ENCODE assay signal across 9 cellular contexts in the genomic region with DNA sequence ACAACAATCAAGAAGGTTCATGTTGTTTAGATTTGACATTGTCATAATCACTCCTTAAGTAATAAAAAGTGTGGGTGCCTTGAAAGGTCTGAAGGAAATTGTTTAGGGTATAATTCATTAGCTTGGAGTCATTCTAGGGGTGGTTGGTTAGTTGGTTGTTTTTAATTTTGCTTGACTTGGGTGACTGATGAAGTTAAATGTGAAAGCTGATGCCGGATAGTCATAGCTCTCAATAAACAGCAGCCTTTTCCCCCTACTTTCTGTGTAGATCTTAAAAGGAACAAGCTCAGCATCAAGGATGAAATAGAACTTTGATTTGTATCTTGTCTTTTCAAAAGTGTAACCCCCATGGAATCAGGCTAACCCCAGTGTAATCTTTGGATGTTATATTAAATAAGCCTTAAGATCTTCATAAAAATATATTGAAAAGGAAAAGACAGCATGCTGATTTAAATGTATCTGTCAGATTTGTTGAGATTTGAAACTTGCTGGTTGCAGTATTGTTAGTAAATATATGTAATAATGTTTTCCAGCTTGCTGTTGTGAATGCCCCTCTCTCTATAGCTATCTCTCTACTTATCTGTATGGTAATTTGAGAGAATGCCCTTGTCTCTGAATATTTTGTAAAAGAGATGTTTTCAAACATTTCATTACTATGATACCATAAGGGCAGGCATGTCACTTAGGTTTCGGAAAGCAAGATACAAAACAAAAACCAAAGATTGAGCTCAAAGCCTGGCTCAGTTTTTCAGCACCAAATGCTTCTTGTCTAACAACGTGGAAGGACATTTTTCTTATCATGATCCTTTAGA.
DNase-seq lines count a peak whose midpoint lies in the region; ATAC-seq, FAIRE-seq and TF ChIP-seq lines count a peak whose summit lies in the region.
"Had no signal": no experiment of that assay in that cellular context is flagged by ENCODE, and none has a peak within 500 bp of the region (broad histone marks: within the 10 kb centered on the region; RNA-seq: fewer than 3 reads in every experiment).

No MANE protein-coding gene starts in this region.

- peak overlapping the region; percentile 95 for H3K27ac ChIP-seq in hepatocyte

- no peaks in the 10 kb centered on the region for H3K27me3 Mint-ChIP-seq in activated CD4-positive, alpha-beta memory T cell treated with anti-CD3 and anti-CD28 coated beads, Interleukin-2, amount 10 ng/mL, durations not matched to agents 7 days and 5 days

- no peak overlapping the region for H2AFZ ChIP-seq in hepatocyte

- peaks cover 74% of the 10 kb centered on the region for H3K79me2 ChIP-seq in hepatocyte

- ATAC-seq in GM19328 (IDR thresholded peaks at IDR 0.05; ENCODE audit: unreplicated experiment), result no peak

- 24% methylated on average over 3 of the region's 3 CpGs for WGBS in hepatocyte (ENCODE audit: low lambda C conversion rate, missing lambda C conversion rate)

- H3K4me3 ChIP-seq in hepatocyte (peak overlapping the region; percentile 23), skeletal muscle satellite cell (ENCODE audit: low read length) (peak overlapping the region; percentile 73)

- no peaks in the 10 kb centered on the region for H4K20me1 ChIP-seq in hepatocyte (ENCODE audit: insufficient read depth, poor library complexity, severe bottlenecking)

- H3K36me3 ChIP-seq in hepatocyte (replicated peaks; ENCODE audit: insufficient read depth, low read depth) (no peaks in the 10 kb centered on the region), skeletal muscle satellite cell (ENCODE audit: insufficient read depth, low read length) (peaks cover 40% of the 10 kb centered on the region)

- no peaks in the 10 kb centered on the region for H3K9me2 ChIP-seq in hepatocyte (replicated peaks; ENCODE audit: insufficient read depth)

- H3K4me1 Mint-ChIP-seq in activated CD4-positive, alpha-beta memory T cell treated with anti-CD3 and anti-CD28 coated beads, Interleukin-2, amount 10 ng/mL, durations not matched to agents 7 days and 5 days, result peaks cover 75% of the 10 kb centered on the region

- POLR2A ChIA-PET in activated CD4-positive, alpha-beta memory T cell treated with anti-CD3 and anti-CD28 coated beads, Interleukin-2, amount 10 ng/mL, durations not matched to agents 7 days and 5 days (lab: Charles Lee), result interaction anchor here (0.8 to 21.1 kb wide), 30 partner anchors 9 to 1217 kb away, joined by 3 to 785 read pairs (median 15); partner anchors contain the start of genes ADO, ARID5B and RTKN2

- peak; percentile 60 for FAIRE-seq in GM19239 (lab: Jason Lieb, UNC)
- FAIRE-seq: H1 had no signal

- H3K27ac Mint-ChIP-seq in activated CD4-positive, alpha-beta memory T cell treated with anti-CD3 and anti-CD28 coated beads, Interleukin-2, amount 10 ng/mL, durations not matched to agents 7 days and 5 days, result peak overlapping the region; percentile 99

- H3K4me2 ChIP-seq in hepatocyte (peak overlapping the region; percentile 73), skeletal muscle satellite cell (ENCODE audit: low read length) (peak overlapping the region; percentile 83)

- no peak for TF ChIP-seq CTCF in hepatocyte (IDR thresholded peaks at IDR 0.05; ENCODE audit: poor library complexity)

- H3K9me3 ChIP-seq in hepatocyte (ENCODE audit: low read depth) (no peaks in the 10 kb centered on the region), skeletal muscle satellite cell (replicated peaks; ENCODE audit: low read length) (no peaks in the 10 kb centered on the region)

- peak overlapping the region; percentile 94 for H3K9ac ChIP-seq in skeletal muscle satellite cell (ENCODE audit: low read depth, low read length)

- DNase-seq in GM19239 (ENCODE audit: insufficient read length, low spot score) (no peak), hepatocyte (ENCODE audit: low spot score) (no peak), NOMO-1 (lab: John Stamatoyannopoulos, UW; ENCODE audit: unreplicated experiment in 2 of 2) (no peak), SHP77 (lab: John Stamatoyannopoulos, UW) (no peak)
- DNase-seq in activated CD4-positive, alpha-beta memory T cell treated with anti-CD3 and anti-CD28 coated beads, Interleukin-2, amount 10 ng/mL, durations not matched to agents 7 days and 5 days, result no peak
- no peak for DNase-seq in activated CD8-positive, alpha-beta memory T cell treated with anti-CD3 and anti-CD28 coated beads, Interleukin-2, amount 50 U/mL, for 4 hours

- H3K27me3 ChIP-seq in hepatocyte (no peaks in the 10 kb centered on the region), skeletal muscle satellite cell (ENCODE audit: control insufficient read depth, insufficient read depth, low read length) (no peaks in the 10 kb centered on the region)

- CTCF ChIA-PET in activated CD4-positive, alpha-beta memory T cell treated with anti-CD3 and anti-CD28 coated beads, Interleukin-2, amount 10 ng/mL, durations not matched to agents 7 days and 5 days (lab: Charles Lee), result interaction anchor here (0.6 to 9.9 kb wide), 19 partner anchors 11 to 215 kb away, joined by 3 to 112 read pairs (median 5); partner anchors contain the start of gene ARID5B

- H3K9me3 Mint-ChIP-seq in activated CD4-positive, alpha-beta memory T cell treated with anti-CD3 and anti-CD28 coated beads, Interleukin-2, amount 10 ng/mL, durations not matched to agents 7 days and 5 days, result peaks cover 2% of the 10 kb centered on the region

- H3K4me1 ChIP-seq in hepatocyte (ENCODE audit: insufficient read depth) (peaks cover 37% of the 10 kb centered on the region), skeletal muscle satellite cell (ENCODE audit: control insufficient read depth, insufficient read depth, low read length) (peaks cover 72% of the 10 kb centered on the region)

- H3K4me3 Mint-ChIP-seq in activated CD4-positive, alpha-beta memory T cell treated with anti-CD3 and anti-CD28 coated beads, Interleukin-2, amount 10 ng/mL, durations not matched to agents 7 days and 5 days, result peak overlapping the region; percentile 98

- peaks cover 70% of the 10 kb centered on the region for H3K36me3 Mint-ChIP-seq in activated CD4-positive, alpha-beta memory T cell treated with anti-CD3 and anti-CD28 coated beads, Interleukin-2, amount 10 ng/mL, durations not matched to agents 7 days and 5 days (ENCODE audit: low read depth)
